ENCODE assay signal across 8 cellular contexts in the genomic region with DNA sequence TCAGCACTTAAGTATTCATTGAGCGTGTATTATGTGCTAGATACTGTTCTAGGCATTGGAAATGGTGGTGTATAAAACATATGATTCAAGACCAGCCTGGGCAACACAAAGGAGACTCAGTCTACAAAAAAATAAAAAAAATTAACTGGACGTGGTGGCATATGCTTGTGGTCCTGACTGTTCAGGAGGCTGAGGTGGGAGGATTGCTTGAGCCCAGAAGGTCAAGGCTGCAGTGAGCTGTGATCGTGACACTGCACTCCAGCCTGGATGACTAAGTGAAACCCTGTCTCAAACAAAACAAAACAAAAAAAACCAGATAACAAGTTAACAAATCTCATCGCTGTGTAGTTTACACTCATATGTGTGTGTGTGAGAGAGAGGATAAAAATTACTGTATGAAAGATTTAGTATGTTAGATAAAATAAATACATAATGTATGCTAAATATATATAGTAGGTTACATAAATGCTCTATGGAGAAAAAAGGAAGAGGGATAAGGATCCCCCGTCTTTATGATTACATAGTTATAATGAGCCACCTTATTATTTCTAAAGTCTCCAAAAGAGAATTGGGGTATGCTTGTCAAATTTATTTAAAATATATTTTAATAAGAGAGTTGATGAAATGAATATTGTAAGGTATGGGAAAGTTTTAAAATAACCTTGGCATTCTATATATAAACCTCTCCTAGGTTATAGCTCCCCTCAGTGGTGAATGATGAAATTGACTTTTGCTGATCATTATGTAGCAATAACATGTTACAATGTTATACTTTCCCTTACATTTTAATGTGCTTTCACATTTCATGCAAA.
DNase-seq lines count a peak whose midpoint lies in the region; ATAC-seq and TF ChIP-seq lines count a peak whose summit lies in the region.

No MANE protein-coding gene starts in this region.

- TF ChIP-seq CTCF in esophagus muscularis mucosa (IDR thresholded peaks at IDR 0.05), result peak; percentile 74 to 84 (median 82)
- peak; percentile 60 for TF ChIP-seq CTCF in neutrophil (IDR thresholded peaks at IDR 0.05)

- no peak for TF ChIP-seq EP300 in esophagus muscularis mucosa (IDR thresholded peaks at IDR 0.05)

- H3K27ac ChIP-seq in esophagus muscularis mucosa (replicated peaks in 1 of 4) (peak overlapping the region; percentile 0 to 32 (median 14)), neutrophil (no peak overlapping the region)

- no peak for ATAC-seq in stimulated activated naive CD8-positive, alpha-beta T cell treated with anti-CD3 and anti-CD28 coated beads, Interleukin-15, Interleukin-2, amounts not matched to agents 100 U/mL and 50 U/mL, for 24 hours
- ATAC-seq in GM21737 (IDR thresholded peaks at IDR 0.05; ENCODE audit: unreplicated experiment), result no peak

- H3K36me3 ChIP-seq in esophagus muscularis mucosa (no peaks in the 10 kb centered on the region), neutrophil (no peaks in the 10 kb centered on the region)

- H3K4me3 ChIP-seq in esophagus muscularis mucosa, result no peak overlapping the region
- no peak overlapping the region for H3K4me3 ChIP-seq in neutrophil (ENCODE audit: low read depth in 1 of 2, low read length in 1 of 2)

- H3K27me3 ChIP-seq in esophagus muscularis mucosa (no peaks in the 10 kb centered on the region), neutrophil (no peaks in the 10 kb centered on the region)

- WGBS in esophagus muscularis mucosa, result 58% methylated on average over 5 of the region's 5 CpGs

- H3K9me3 ChIP-seq in esophagus muscularis mucosa (no peaks in the 10 kb centered on the region), neutrophil (no peaks in the 10 kb centered on the region)

- TF ChIP-seq POLR2A in esophagus muscularis mucosa (IDR thresholded peaks at IDR 0.05; ENCODE audit: low read depth), result no peak

- DNase-seq in SIG-M5 treated with dmso at 0.1 percent for 504 hours (lab: John Stamatoyannopoulos, UW; ENCODE audit: unreplicated experiment) (peak; percentile 50), SIG-M5 (lab: John Stamatoyannopoulos, UW) (no peak), KG1 (lab: John Stamatoyannopoulos, UW) (peak; percentile 47), SK-N-DZ (ENCODE audit: low spot score) (peak; percentile 38), esophagus muscularis mucosa (ENCODE audit: extremely low spot score) (no peak)
- DNase-seq in stimulated activated naive CD8-positive, alpha-beta T cell treated with anti-CD3 and anti-CD28 coated beads, Interleukin-15, Interleukin-2, amounts not matched to agents 100 U/mL and 50 U/mL, for 24 hours, result no peak

- intact Hi-C loops in esophagus muscularis mucosa (cut with DNase I), result loop anchor here (2.0 to 5.0 kb wide), 2 partner anchors 67 to 318 kb away; a partner anchor contains a TSS

- H3K4me1 ChIP-seq in esophagus muscularis mucosa, result peaks cover 0 to 40% (median 38%) of the 10 kb centered on the region in 4 donors
- H3K4me1 ChIP-seq in neutrophil (ENCODE audit: control insufficient read depth in 1 of 2, insufficient read depth in 1 of 2, low read depth in 1 of 2, low read length in 1 of 2), result peaks cover 0 to 6% of the 10 kb centered on the region in 2 experiments

Comparison
In these comparisons a context has a peak if more than half of its experiments do, and no peak if none do; other contexts are left out.
1. DNase-seq: peak in SIG-M5 treated with dmso at 0.1 percent for 504 hours (single experiment), KG1 (single experiment) and SK-N-DZ (single experiment); none in SIG-M5 (single experiment), esophagus muscularis mucosa (single experiment) and stimulated activated naive CD8-positive, alpha-beta T cell treated with anti-CD3 and anti-CD28 coated beads, Interleukin-15, Interleukin-2, amounts not matched to agents 100 U/mL and 50 U/mL, for 24 hours (single experiment).